1 cellular context compared by ENCODE assay signal in genomic region chr9:93119953-93120845, GRCh38.
A peak's percentile ranks its signal among the peaks of the same experiment; 100 is the strongest.
TF ChIP-seq lines count a peak whose summit lies in the region.

No MANE protein-coding gene starts in this region.

TF ChIP-seq in A549, 52 proteins besides CTCF, POLR2A, EP300 and RAD21 (continued from another document):
- TF ChIP-seq MYC (IDR thresholded peaks at IDR 0.05; ENCODE audit: borderline replicate concordance, low read length) = no peak
- TF ChIP-seq FOSL2 (IDR thresholded peaks at IDR 0.05) = no peak
- peak; percentile 71 for TF ChIP-seq FOSL2 (CRISPR knock-in tag; IDR thresholded peaks at IDR 0.05)
- TF ChIP-seq POLR2AphosphoS2 (conservative IDR thresholded peaks at IDR 0.05; ENCODE audit: low read length) = no peak
